Comparison of ENCODE assay signal across 1 cellular context in genomic region chr2:216776076-216776726, GRCh38.
TF ChIP-seq lines count a peak whose summit lies in the region.

No MANE protein-coding gene starts in this region.

TF ChIP-seq in K562, 482 proteins besides CTCF, POLR2A, EP300 and RAD21 (continued from another document):
- no peak for TF ChIP-seq JUND (IDR thresholded peaks at IDR 0.05; ENCODE audit: borderline replicate concordance, low read depth, low read length)
- no peak for TF ChIP-seq JUND (tag; IDR thresholded peaks at IDR 0.05; ENCODE audit: borderline replicate concordance, low read depth, low read length)
- 0 out of 2 replicates have a peak, but pooled peaks have one; percentile 5 for TF ChIP-seq CBFA2T2 (conservative IDR thresholded peaks at IDR 0.05)
- TF ChIP-seq HBP1 (CRISPR knock-in tag; IDR thresholded peaks at IDR 0.05): no peak
- TF ChIP-seq RCOR1 (IDR thresholded peaks at IDR 0.05; ENCODE audit: borderline replicate concordance in 1 of 2, low read depth in 2 of 2, low read length in 2 of 2): peak in 1 of 2 experiments; percentile 23; a peak in 1 of 4 replicates
- no peak for TF ChIP-seq L3MBTL2 (IDR thresholded peaks at IDR 0.05)
- TF ChIP-seq UBTF (IDR thresholded peaks at IDR 0.05; ENCODE audit: borderline replicate concordance in 1 of 2, low read depth in 2 of 2, low read length in 2 of 2): no peak
- TF ChIP-seq ETV1 (tag; conservative IDR thresholded peaks at IDR 0.05; ENCODE audit: low read depth): no peak
- TF ChIP-seq NCOA6 (IDR thresholded peaks at IDR 0.05): no peak
- no peak for TF ChIP-seq SMC3 (conservative IDR thresholded peaks at IDR 0.05; ENCODE audit: insufficient read depth, low read depth, low read length)
